ENCODE assay signal across 3 cellular contexts in the genomic region with DNA sequence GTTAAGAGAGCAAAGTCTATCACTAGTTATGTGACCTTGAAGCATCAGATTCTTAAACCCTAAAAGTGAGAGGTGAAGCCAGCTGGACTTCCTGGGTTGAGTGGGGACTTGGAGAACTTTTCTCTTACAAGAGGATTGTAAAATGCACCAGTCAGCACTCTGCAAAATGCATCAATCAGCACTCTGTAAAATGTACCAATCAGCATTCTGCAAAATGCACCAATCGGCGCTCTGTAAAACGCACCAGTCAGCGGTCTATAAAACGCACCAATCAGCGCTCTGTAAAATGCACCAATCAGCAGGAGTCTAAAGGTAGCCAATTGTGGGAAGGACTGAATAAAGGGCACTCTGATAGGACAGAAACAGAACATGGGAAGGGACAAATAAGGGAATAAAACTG.
TF ChIP-seq lines count a peak whose summit lies in the region.

No MANE protein-coding gene starts in this region.

TF ChIP-seq in HepG2, 621 proteins besides CTCF, POLR2A, EP300 and RAD21:
- TF ChIP-seq GATA4 (IDR thresholded peaks at IDR 0.05; ENCODE audit: borderline replicate concordance, low read depth) (no peak), ZBTB49 (CRISPR knock-in tag; IDR thresholded peaks at IDR 0.05; ENCODE audit: borderline replicate concordance) (no peak), ZFP37 (CRISPR knock-in tag; IDR thresholded peaks at IDR 0.05; ENCODE audit: borderline replicate concordance) (no peak), MAFF (IDR thresholded peaks at IDR 0.05; ENCODE audit: low read depth, low read length) (peak; percentile 88), TOE1 (CRISPR knock-in tag; IDR thresholded peaks at IDR 0.05) (no peak), MAFK (conservative IDR thresholded peaks at IDR 0.05 in 1 of 2, IDR thresholded peaks at IDR 0.05 in 1 of 2; ENCODE audit: low read length in 2 of 2) (peak; percentile 77 to 92), ATAD3A (CRISPR knock-in tag; IDR thresholded peaks at IDR 0.05) (no peak)

TF ChIP-seq in IMR-90, 13 proteins besides CTCF, POLR2A, EP300 and RAD21:
- peak; percentile 65 for TF ChIP-seq MAFK (IDR thresholded peaks at IDR 0.05; ENCODE audit: low read depth, low read length)
- TF ChIP-seq BHLHE40 (IDR thresholded peaks at IDR 0.05; ENCODE audit: low read depth, low read length): no peak
- TF ChIP-seq MXI1 (IDR thresholded peaks at IDR 0.05; ENCODE audit: borderline replicate concordance, low read depth, low read length): no peak

TF ChIP-seq in K562, 482 proteins besides CTCF, POLR2A, EP300 and RAD21:
- TF ChIP-seq C11orf30 (IDR thresholded peaks at IDR 0.05; ENCODE audit: low read depth) (0 out of 2 replicates have a peak, but pooled peaks have one; percentile 7), ZNF316 (IDR thresholded peaks at IDR 0.05) (peak; percentile 43; the same call in 1 of the 2 replicates), NFRKB (IDR thresholded peaks at IDR 0.05; ENCODE audit: low read depth) (no peak), COPS2 (conservative IDR thresholded peaks at IDR 0.05) (no peak), CEBPB (tag; IDR thresholded peaks at IDR 0.05) (no peak), MAFG (tag; conservative IDR thresholded peaks at IDR 0.05) (peak; percentile 33; the same call in 1 of the 2 replicates), FOXA3 (CRISPR knock-in tag; conservative IDR thresholded peaks at IDR 0.05 in 1 of 2, IDR thresholded peaks at IDR 0.05 in 1 of 2) (no peak), MAFK (IDR thresholded peaks at IDR 0.05; ENCODE audit: low read length) (0 out of 2 replicates have a peak, but pooled peaks have one; percentile 8)
- TF ChIP-seq, protein P1, sequence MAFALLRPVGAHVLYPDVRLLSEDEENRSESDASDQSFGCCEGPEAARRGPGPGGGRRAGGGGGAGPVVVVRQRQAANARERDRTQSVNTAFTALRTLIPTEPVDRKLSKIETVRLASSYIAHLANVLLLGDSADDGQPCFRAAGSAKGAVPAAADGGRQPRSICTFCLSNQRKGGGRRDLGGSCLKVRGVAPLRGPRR (CRISPR knock-in tag; IDR thresholded peaks at IDR 0.05): no peak
TF ChIP-seq in K562: peak in this region for 4.
